In the genomic region with DNA sequence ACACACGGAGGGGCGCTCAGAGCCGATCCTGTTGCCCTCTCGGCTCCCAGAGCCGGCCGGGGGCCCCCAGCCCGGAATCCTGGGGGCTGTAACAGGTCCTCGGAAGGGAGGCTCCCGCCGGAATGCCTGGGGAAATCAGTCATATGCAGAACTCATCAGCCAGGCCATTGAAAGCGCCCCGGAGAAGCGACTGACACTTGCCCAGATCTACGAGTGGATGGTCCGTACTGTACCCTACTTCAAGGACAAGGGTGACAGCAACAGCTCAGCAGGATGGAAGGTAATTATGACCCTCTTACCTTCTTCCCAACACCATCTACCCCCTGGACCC, we compare ENCODE assay signal across 11 cellular contexts. TPM values are rescaled to one million over a fixed set of nuclear protein-coding genes. Genes with fewer than 3 reads are reported as not detected.
A peak's percentile ranks its signal among the peaks of the same experiment; 100 is the strongest.
DNase-seq lines count a peak whose midpoint lies in the region; ATAC-seq, FAIRE-seq and TF ChIP-seq lines count a peak whose summit lies in the region.
"Had no signal": no experiment of that assay in that cellular context is flagged by ENCODE, and none has a peak within 500 bp of the region (broad histone marks: within the 10 kb centered on the region; RNA-seq: fewer than 3 reads in every experiment).

No MANE protein-coding gene starts in this region.

- H3K27me3 ChIP-seq in bronchial epithelial cell (ENCODE audit: control insufficient read depth, insufficient read depth, low read length) (no peaks in the 10 kb centered on the region), uterus (no peaks in the 10 kb centered on the region)

- H3K4me1 Mint-ChIP-seq in activated naive CD4-positive, alpha-beta T cell treated with anti-CD3 and anti-CD28 coated beads, Interleukin-2, amount 50 U/mL, for 24 hours, result peaks cover 45% of the 10 kb centered on the region
- peaks cover 29% of the 10 kb centered on the region for H3K4me1 Mint-ChIP-seq in mesothelial cell of epicardium

- H3K27ac ChIP-seq in uterus, result peak overlapping the region; percentile 84 to 89

- H3K27me3 Mint-ChIP-seq in activated naive CD4-positive, alpha-beta T cell treated with anti-CD3 and anti-CD28 coated beads, Interleukin-2, amount 50 U/mL, for 24 hours, result no peaks in the 10 kb centered on the region
- no peaks in the 10 kb centered on the region for H3K27me3 Mint-ChIP-seq in mesothelial cell of epicardium (ENCODE audit: low read depth)

- ATAC-seq in activated naive CD4-positive, alpha-beta T cell treated with anti-CD3 and anti-CD28 coated beads, Interleukin-2, amount 50 U/mL, for 72 hours, result no peak

- no peak overlapping the region for H3K27ac Mint-ChIP-seq in activated naive CD4-positive, alpha-beta T cell treated with anti-CD3 and anti-CD28 coated beads, Interleukin-2, amount 50 U/mL, for 24 hours
- peak overlapping the region in 1 of 2 donors; percentile 90 for H3K27ac Mint-ChIP-seq in activated naive CD4-positive, alpha-beta T cell treated with anti-CD3 and anti-CD28 coated beads, Interleukin-2, amount 50 U/mL, for 72 hours
- H3K27ac Mint-ChIP-seq in mesothelial cell of epicardium, result no peak overlapping the region

- no peak for DNase-seq in activated naive CD4-positive, alpha-beta T cell treated with anti-CD3 and anti-CD28 coated beads, Interleukin-2, amount 50 U/mL, for 72 hours (ENCODE audit: low spot score in 2 of 2)
- no peak for DNase-seq in bronchial epithelial cell (ENCODE audit: low read depth)
- no peak for DNase-seq in mesothelial cell of epicardium (ENCODE audit: low spot score in 2 of 2, unreplicated experiment in 2 of 2)
- no peak for DNase-seq in uterus
- no peak for DNase-seq in GOT3 (lab: John Stamatoyannopoulos, UW)
- DNase-seq in AG08396 (ENCODE audit: low spot score), result no peak
- no peak for DNase-seq in NCI-H748 treated with DMSO at 0.1 percent for 48 hours (lab: John Stamatoyannopoulos, UW)
- DNase-seq: NCI-H2171 had no signal

- peak overlapping the region; percentile 93 for H3K4me3 Mint-ChIP-seq in activated naive CD4-positive, alpha-beta T cell treated with anti-CD3 and anti-CD28 coated beads, Interleukin-2, amount 50 U/mL, for 24 hours
- peak overlapping the region; percentile 83 for H3K4me3 Mint-ChIP-seq in mesothelial cell of epicardium

- no peaks in the 10 kb centered on the region for H3K9me3 ChIP-seq in uterus

- no peaks in the 10 kb centered on the region for H3K4me1 ChIP-seq in uterus

- TF ChIP-seq POLR2A in uterus (IDR thresholded peaks at IDR 0.05), result no peak

- H3K4me3 ChIP-seq in bronchial epithelial cell (ENCODE audit: low read depth, low read length) (peak overlapping the region; percentile 55), uterus (peak overlapping the region; percentile 57 to 63)

- no peaks in the 10 kb centered on the region for H3K36me3 Mint-ChIP-seq in activated naive CD4-positive, alpha-beta T cell treated with anti-CD3 and anti-CD28 coated beads, Interleukin-2, amount 50 U/mL, for 24 hours
- peaks cover 0 to 5% of the 10 kb centered on the region in 2 donors for H3K36me3 Mint-ChIP-seq in activated naive CD4-positive, alpha-beta T cell treated with anti-CD3 and anti-CD28 coated beads, Interleukin-2, amount 50 U/mL, for 72 hours
- H3K36me3 Mint-ChIP-seq in mesothelial cell of epicardium, result no peaks in the 10 kb centered on the region

- intact Hi-C loops in uterus (cut with DNase I; ENCODE audit: low total_unique reads), result no loop called here

- TF ChIP-seq CTCF in bronchial epithelial cell (IDR thresholded peaks at IDR 0.05; ENCODE audit: insufficient read depth, low read length, severe bottlenecking) (no peak), mesothelial cell of epicardium (IDR thresholded peaks at IDR 0.05; ENCODE audit: unreplicated experiment) (no peak), uterus (IDR thresholded peaks at IDR 0.05) (no peak)

- no peaks in the 10 kb centered on the region for H3K9me3 Mint-ChIP-seq in activated naive CD4-positive, alpha-beta T cell treated with anti-CD3 and anti-CD28 coated beads, Interleukin-2, amount 50 U/mL, for 24 hours
- no peaks in the 10 kb centered on the region for H3K9me3 Mint-ChIP-seq in activated naive CD4-positive, alpha-beta T cell treated with anti-CD3 and anti-CD28 coated beads, Interleukin-2, amount 50 U/mL, for 72 hours
- peaks cover 16% of the 10 kb centered on the region for H3K9me3 Mint-ChIP-seq in mesothelial cell of epicardium

- H3K36me3 ChIP-seq in bronchial epithelial cell (ENCODE audit: control insufficient read depth, insufficient read depth, low read length) (no peaks in the 10 kb centered on the region), uterus (no peaks in the 10 kb centered on the region)

- no peak for FAIRE-seq in bronchial epithelial cell (lab: Jason Lieb, UNC)
- FAIRE-seq: G401.6 had no signal

RNA-seq across cellular contexts. Expression of a gene that starts 1.0 kb away (rescaled TPM):
- total RNA-seq in activated naive CD4-positive, alpha-beta T cell treated with anti-CD3 and anti-CD28 coated beads, Interleukin-2, amount 50 U/mL, for 72 hours, result 10 to 100 TPM in 1 of 2 donors, 1 to 10 TPM in 1; 8.2 to 22.8 TPM
- total RNA-seq in bronchial epithelial cell, result 3.2 and 6.8 TPM in 2 replicates
- 25.3 to 30.9 TPM (median 25.4 TPM) in 3 replicates for total RNA-seq in mesothelial cell of epicardium
- 10 to 100 TPM in 2 of 4 donors, 1 to 10 TPM in 2; 7.9 to 40.6 (median 10.1) TPM for total RNA-seq in uterus

RNA-seq across cellular contexts. Expression of a gene that starts 9.9 kb away (rescaled TPM):
- total RNA-seq in activated naive CD4-positive, alpha-beta T cell treated with anti-CD3 and anti-CD28 coated beads, Interleukin-2, amount 50 U/mL, for 72 hours, result 10 to 100 TPM in 1 of 2 donors, 1 to 10 TPM in 1; 7.5 to 20.7 TPM
- not detected in 2 replicates for total RNA-seq in bronchial epithelial cell
- not detected in 3 replicates for total RNA-seq in mesothelial cell of epicardium
- 1 to 10 TPM in 1 of 4 donors, not detected in 3; 1.1 TPM for total RNA-seq in uterus
- total RNA-seq: glomerular endothelial cell had no signal

RNA-seq across cellular contexts. Expression of a gene that starts 14.7 kb away (rescaled TPM):
- total RNA-seq in activated naive CD4-positive, alpha-beta T cell treated with anti-CD3 and anti-CD28 coated beads, Interleukin-2, amount 50 U/mL, for 72 hours, result 100 to 1,000 TPM; 164 to 349 TPM
- total RNA-seq in bronchial epithelial cell (0.26 TPM in 1 of 2 replicates, not detected in the other), mesothelial cell of epicardium (0.25 TPM in 1 of 3 replicates, not detected in the others), uterus (10 to 100 TPM in 1 of 4 donors, 1 to 10 TPM in 2, not detected in 1; 3.0 to 42.9 (median 3.3) TPM)

RNA-seq across cellular contexts. Expression of a gene that starts 21.7 kb away (rescaled TPM):
- 10 to 100 TPM; 57.5 to 86.5 TPM for total RNA-seq in activated naive CD4-positive, alpha-beta T cell treated with anti-CD3 and anti-CD28 coated beads, Interleukin-2, amount 50 U/mL, for 72 hours
- total RNA-seq in bronchial epithelial cell (8.2 and 16.3 TPM in 2 replicates), mesothelial cell of epicardium (80.8 to 91.6 TPM (median 86.7 TPM) in 3 replicates), uterus (10 to 100 TPM; 11.2 to 91.5 (median 33.0) TPM)

RNA-seq across cellular contexts. Expression of a gene that starts 28.5 kb away (rescaled TPM):
- 10 to 100 TPM; 37.7 to 42.3 TPM for total RNA-seq in activated naive CD4-positive, alpha-beta T cell treated with anti-CD3 and anti-CD28 coated beads, Interleukin-2, amount 50 U/mL, for 72 hours
- total RNA-seq in bronchial epithelial cell, result 74.5 and 75.3 TPM in 2 replicates
- total RNA-seq in mesothelial cell of epicardium, result 58.5 to 63.9 TPM (median 62.5 TPM) in 3 replicates
- total RNA-seq in uterus, result 10 to 100 TPM; 32.9 to 92.7 (median 68.0) TPM
